In the genomic region with DNA sequence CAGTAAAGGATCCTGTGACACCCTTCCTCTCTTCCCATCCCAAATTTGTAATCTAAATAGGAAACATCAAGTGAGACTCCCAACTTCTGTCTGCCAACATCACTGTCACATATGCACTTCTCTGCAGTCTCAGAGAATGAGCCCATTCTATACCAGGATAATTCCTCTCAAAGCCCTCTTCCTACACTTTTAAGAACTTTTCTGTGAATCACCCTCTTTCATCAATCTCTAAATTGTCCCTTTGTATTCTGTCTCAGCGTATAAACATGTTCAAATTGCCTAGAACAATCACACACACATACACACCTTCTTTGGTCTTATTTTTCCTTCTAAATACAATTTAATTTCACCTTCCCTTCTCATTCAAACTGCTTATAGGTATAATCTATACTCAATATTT, we compare ENCODE assay signal across 13 cellular contexts.
DNase-seq lines count a peak whose midpoint lies in the region.
"Had no signal": no experiment of that assay in that cellular context is flagged by ENCODE, and none has a peak within 500 bp of the region (broad histone marks: within the 10 kb centered on the region; RNA-seq: fewer than 3 reads in every experiment).

No MANE protein-coding gene starts in this region.

- DNase-seq in COLO829 (ENCODE audit: low spot score) (peak; percentile 36), foreskin melanocyte (peak; percentile 41), medulla oblongata (ENCODE audit: extremely low spot score) (peak; percentile 29), pons (ENCODE audit: low spot score) (peak; percentile 68), DMS 273 (lab: John Stamatoyannopoulos, UW; ENCODE audit: unreplicated experiment) (no peak), NCI-H226 (no peak)
- no peak for DNase-seq in activated T-cell treated with anti-CD3 and anti-CD28 coated beads, Interleukin-2, amount 50 U/mL, for 1 hour
- DNase-seq: AML-193; CD4-positive, alpha-beta T cell; CD8-positive, alpha-beta T cell; COR-L47; DMS79 treated with DMSO at 0.1 percent for 48 hours; GF-D8 had no signal

Comparison
In these comparisons a context has a peak if more than half of its experiments do, and no peak if none do; other contexts are left out.
1. DNase-seq: peak in COLO829 (single experiment), foreskin melanocyte (single experiment), medulla oblongata (single experiment) and pons (single experiment); none in DMS 273 (single experiment), NCI-H226 (single experiment) and activated T-cell treated with anti-CD3 and anti-CD28 coated beads, Interleukin-2, amount 50 U/mL, for 1 hour (single experiment).